8 cellular contexts compared by ENCODE assay signal in genomic region chr9:89743576-89744254, GRCh38.
A peak's percentile ranks its signal among the peaks of the same experiment; 100 is the strongest.
DNase-seq lines count a peak whose midpoint lies in the region; ATAC-seq, FAIRE-seq and TF ChIP-seq lines count a peak whose summit lies in the region.

No MANE protein-coding gene starts in this region.

- H3K4me1 ChIP-seq in BE2C (peaks cover 47% of the 10 kb centered on the region), vagina (peaks cover 21% of the 10 kb centered on the region)

- H3K9me3 Mint-ChIP-seq in activated T-helper 2 cell treated with anti-CD3 and anti-CD28 coated beads, Interferon-gamma antibody, Interleukin-2, Interleukin-4, amounts not matched to agents 10 μg/mL and 5 μg/mL and 100 μg/mL, durations not matched to agents 14 hours and 24 hours and 36 hours: no peaks in the 10 kb centered on the region
- peaks cover 4 to 12% (median 8%) of the 10 kb centered on the region in 7 donors for H3K9me3 Mint-ChIP-seq in CD14-positive monocyte

- DNase-seq in BE2C (peak; percentile 63), vagina (ENCODE audit: extremely low spot score in 2 of 2) (no peak), CD14-positive monocyte (ENCODE audit: low spot score) (no peak), frontal cortex (ENCODE audit: low spot score in 2 of 2) (no peak)
- peak; percentile 73 for DNase-seq in activated T-helper 2 cell treated with anti-CD3 and anti-CD28 coated beads, Interferon-gamma antibody, Interleukin-2, Interleukin-4, amounts not matched to agents 10 μg/mL and 5 μg/mL and 100 μg/mL, durations not matched to agents 14 hours and 24 hours and 36 hours (ENCODE audit: low spot score)
- DNase-seq in stimulated activated CD4-positive, alpha-beta T cell treated with anti-CD3 and anti-CD28 coated beads, Interleukin-2, amount 100 ng/mL, for 24 hours: peak; percentile 27 to 37

- peak overlapping the region; percentile 6 for H3K4me3 Mint-ChIP-seq in activated T-helper 2 cell treated with anti-CD3 and anti-CD28 coated beads, Interferon-gamma antibody, Interleukin-2, Interleukin-4, amounts not matched to agents 10 μg/mL and 5 μg/mL and 100 μg/mL, durations not matched to agents 14 hours and 24 hours and 36 hours (ENCODE audit: low read depth)
- no peak overlapping the region for H3K4me3 Mint-ChIP-seq in CD14-positive monocyte

- H3K4me3 ChIP-seq in BE2C (ENCODE audit: low read depth, low read length) (no peak overlapping the region), vagina (no peak overlapping the region)

- H3K36me3 Mint-ChIP-seq in activated T-helper 2 cell treated with anti-CD3 and anti-CD28 coated beads, Interferon-gamma antibody, Interleukin-2, Interleukin-4, amounts not matched to agents 10 μg/mL and 5 μg/mL and 100 μg/mL, durations not matched to agents 14 hours and 24 hours and 36 hours (ENCODE audit: low read depth): peaks cover 23% of the 10 kb centered on the region
- H3K36me3 Mint-ChIP-seq in CD14-positive monocyte: no peaks in the 10 kb centered on the region

- peak; percentile 47 for ATAC-seq in GM19452 (IDR thresholded peaks at IDR 0.05; ENCODE audit: unreplicated experiment)
- peak; percentile 37 for ATAC-seq in HG03575 (IDR thresholded peaks at IDR 0.05; ENCODE audit: extremely low read depth, insufficient number of reproducible peaks, low FRiP score, unreplicated experiment)

- H3K9me3 ChIP-seq in BE2C (no peaks in the 10 kb centered on the region), vagina (no peaks in the 10 kb centered on the region)

- TF ChIP-seq POLR2A in vagina (IDR thresholded peaks at IDR 0.05): no peak

- H3K27ac ChIP-seq in vagina: no peak overlapping the region

- H3K36me3 ChIP-seq in BE2C: no peaks in the 10 kb centered on the region
- H3K36me3 ChIP-seq in vagina: no peaks in the 10 kb centered on the region

- H3K27me3 ChIP-seq in BE2C (no peaks in the 10 kb centered on the region), vagina (no peaks in the 10 kb centered on the region)

- no peak for FAIRE-seq in frontal cortex (lab: Jason Lieb, UNC)

- peak overlapping the region; percentile 97 for H3K27ac Mint-ChIP-seq in activated T-helper 2 cell treated with anti-CD3 and anti-CD28 coated beads, Interferon-gamma antibody, Interleukin-2, Interleukin-4, amounts not matched to agents 10 μg/mL and 5 μg/mL and 100 μg/mL, durations not matched to agents 14 hours and 24 hours and 36 hours
- no peak overlapping the region for H3K27ac Mint-ChIP-seq in CD14-positive monocyte

- H3K4me1 Mint-ChIP-seq in activated T-helper 2 cell treated with anti-CD3 and anti-CD28 coated beads, Interferon-gamma antibody, Interleukin-2, Interleukin-4, amounts not matched to agents 10 μg/mL and 5 μg/mL and 100 μg/mL, durations not matched to agents 14 hours and 24 hours and 36 hours (ENCODE audit: low read depth): peaks cover 76% of the 10 kb centered on the region
- H3K4me1 Mint-ChIP-seq in CD14-positive monocyte: peaks cover 33% of the 10 kb centered on the region

- H3K27me3 Mint-ChIP-seq in activated T-helper 2 cell treated with anti-CD3 and anti-CD28 coated beads, Interferon-gamma antibody, Interleukin-2, Interleukin-4, amounts not matched to agents 10 μg/mL and 5 μg/mL and 100 μg/mL, durations not matched to agents 14 hours and 24 hours and 36 hours (ENCODE audit: low read depth): no peaks in the 10 kb centered on the region
- peaks cover 0 to 6% (median 0%) of the 10 kb centered on the region in 3 donors for H3K27me3 Mint-ChIP-seq in CD14-positive monocyte (ENCODE audit: low read depth in 3 of 3)

- no peak for TF ChIP-seq CTCF in BE2C (IDR thresholded peaks at IDR 0.05; ENCODE audit: low read depth, low read length)
- TF ChIP-seq CTCF in vagina (IDR thresholded peaks at IDR 0.05): no peak
- TF ChIP-seq CTCF in CD14-positive monocyte (IDR thresholded peaks at IDR 0.05): no peak

- intact Hi-C loops in activated T-helper 2 cell treated with anti-CD3 and anti-CD28 coated beads, Interferon-gamma antibody, Interleukin-2, Interleukin-4, amounts not matched to agents 10 μg/mL and 5 μg/mL and 100 μg/mL, durations not matched to agents 14 hours and 24 hours and 36 hours (cut with micrococcal nuclease): loop anchor here (1.0 to 10.0 kb wide), 4 partner anchors 42 to 359 kb away; no protein-coding TSS in a partner anchor
- intact Hi-C loops in vagina (cut with DNase I): no loop called here
- intact Hi-C loops in CD14-positive monocyte (cut with micrococcal nuclease): no loop called here

Comparison
In these comparisons a context has a peak if more than half of its experiments do, and no peak if none do; other contexts are left out.
1. DNase-seq: peak in BE2C (single experiment), activated T-helper 2 cell treated with anti-CD3 and anti-CD28 coated beads, Interferon-gamma antibody, Interleukin-2, Interleukin-4, amounts not matched to agents 10 μg/mL and 5 μg/mL and 100 μg/mL, durations not matched to agents 14 hours and 24 hours and 36 hours (single experiment) and stimulated activated CD4-positive, alpha-beta T cell treated with anti-CD3 and anti-CD28 coated beads, Interleukin-2, amount 100 ng/mL, for 24 hours (2 of 2); none in vagina (0 of 2), CD14-positive monocyte (single experiment) and frontal cortex (0 of 2).